21 cellular contexts compared by ENCODE assay signal in genomic region chr7:74218343-74218698, GRCh38. TPM values are rescaled to one million over a fixed set of nuclear protein-coding genes. Genes with fewer than 3 reads are reported as not detected.
DNase-seq lines count a peak whose midpoint lies in the region; ATAC-seq and TF ChIP-seq lines count a peak whose summit lies in the region.
"Had no signal": no experiment of that assay in that cellular context is flagged by ENCODE, and none has a peak within 500 bp of the region (broad histone marks: within the 10 kb centered on the region; RNA-seq: fewer than 3 reads in every experiment).

No MANE protein-coding gene starts in this region.

- H3K4me1 ChIP-seq in HEK293 (ENCODE audit: control insufficient read depth, insufficient read depth, low read length), result no peaks in the 10 kb centered on the region
- H3K4me1 ChIP-seq: neural progenitor cell had no signal

- intact Hi-C loops in activated T-helper 2 cell treated with anti-CD3 and anti-CD28 coated beads, Interferon-gamma antibody, Interleukin-2, Interleukin-4, amounts not matched to agents 10 μg/mL and 5 μg/mL and 100 μg/mL, durations not matched to agents 14 hours and 24 hours and 36 hours (cut with micrococcal nuclease), result no loop called here
- intact Hi-C loops in natural killer cell (cut with micrococcal nuclease) (no loop called here), dorsolateral prefrontal cortex (cut with DNase I) (no loop called here)

- no peaks in the 10 kb centered on the region for H3K27me3 ChIP-seq in dorsolateral prefrontal cortex
- H3K27me3 ChIP-seq: neural progenitor cell had no signal

- no peaks in the 10 kb centered on the region for H3K9me3 Mint-ChIP-seq in T-helper 1 cell treated with Interleukin-12 subunit alpha and Interleukin-12 subunit beta and Interleukin-4 antibody, amounts not matched to agents 30 μg/mL and 1 μg/mL, for 36 hours
- no peaks in the 10 kb centered on the region for H3K9me3 Mint-ChIP-seq in activated T-helper 2 cell treated with anti-CD3 and anti-CD28 coated beads, Interferon-gamma antibody, Interleukin-2, Interleukin-4, amounts not matched to agents 10 μg/mL and 5 μg/mL and 100 μg/mL, durations not matched to agents 14 hours and 24 hours and 36 hours
- no peaks in the 10 kb centered on the region for H3K9me3 Mint-ChIP-seq in natural killer cell
- H3K9me3 Mint-ChIP-seq: mesothelial cell of epicardium, neural progenitor cell had no signal

- H3K4me1 Mint-ChIP-seq in T-helper 1 cell treated with Interleukin-12 subunit alpha and Interleukin-12 subunit beta and Interleukin-4 antibody, amounts not matched to agents 30 μg/mL and 1 μg/mL, for 36 hours (ENCODE audit: low read depth), result peaks cover 22% of the 10 kb centered on the region
- H3K4me1 Mint-ChIP-seq in activated T-helper 2 cell treated with anti-CD3 and anti-CD28 coated beads, Interferon-gamma antibody, Interleukin-2, Interleukin-4, amounts not matched to agents 10 μg/mL and 5 μg/mL and 100 μg/mL, durations not matched to agents 14 hours and 24 hours and 36 hours (ENCODE audit: low read depth), result peaks cover 21% of the 10 kb centered on the region
- peaks cover 33 to 55% of the 10 kb centered on the region in 2 donors for H3K4me1 Mint-ChIP-seq in natural killer cell
- H3K4me1 Mint-ChIP-seq: mesothelial cell of epicardium had no signal

- CTCF ChIA-PET in HEK293 (lab: Yijun Ruan, JAX), result interaction anchor here (0.7 to 1.1 kb wide), 2 partner anchors 11 to 182 kb away, joined by 3 to 6 read pairs; no protein-coding TSS in a partner anchor

- POLR2A ChIA-PET in HEK293 (lab: Yijun Ruan, JAX), result no interaction called here

- H3K4me3 ChIP-seq in HEK293 (ENCODE audit: low read depth, low read length) (no peak overlapping the region), dorsolateral prefrontal cortex (no peak overlapping the region)
- H3K4me3 ChIP-seq: neural progenitor cell, skin epidermis had no signal

- no peaks in the 10 kb centered on the region for H3K27me3 Mint-ChIP-seq in T-helper 1 cell treated with Interleukin-12 subunit alpha and Interleukin-12 subunit beta and Interleukin-4 antibody, amounts not matched to agents 30 μg/mL and 1 μg/mL, for 36 hours (ENCODE audit: low read depth)
- H3K27me3 Mint-ChIP-seq in activated T-helper 2 cell treated with anti-CD3 and anti-CD28 coated beads, Interferon-gamma antibody, Interleukin-2, Interleukin-4, amounts not matched to agents 10 μg/mL and 5 μg/mL and 100 μg/mL, durations not matched to agents 14 hours and 24 hours and 36 hours (ENCODE audit: low read depth), result no peaks in the 10 kb centered on the region
- no peaks in the 10 kb centered on the region for H3K27me3 Mint-ChIP-seq in natural killer cell (ENCODE audit: low read depth in 2 of 2)
- H3K27me3 Mint-ChIP-seq: activated naive CD8-positive, alpha-beta T cell treated with anti-CD3 and anti-CD28 coated beads for 36 hours; progenitor cell of endocrine pancreas had no signal

- H3K36me3 Mint-ChIP-seq in T-helper 1 cell treated with Interleukin-12 subunit alpha and Interleukin-12 subunit beta and Interleukin-4 antibody, amounts not matched to agents 30 μg/mL and 1 μg/mL, for 36 hours (ENCODE audit: low read depth), result peaks cover 7% of the 10 kb centered on the region
- peaks cover 19% of the 10 kb centered on the region for H3K36me3 Mint-ChIP-seq in activated T-helper 2 cell treated with anti-CD3 and anti-CD28 coated beads, Interferon-gamma antibody, Interleukin-2, Interleukin-4, amounts not matched to agents 10 μg/mL and 5 μg/mL and 100 μg/mL, durations not matched to agents 14 hours and 24 hours and 36 hours (ENCODE audit: low read depth)
- H3K36me3 Mint-ChIP-seq in natural killer cell, result no peaks in the 10 kb centered on the region
- H3K36me3 Mint-ChIP-seq: mesothelial cell of epicardium, neural progenitor cell had no signal

- H3K27ac Mint-ChIP-seq in T-helper 1 cell treated with Interleukin-12 subunit alpha and Interleukin-12 subunit beta and Interleukin-4 antibody, amounts not matched to agents 30 μg/mL and 1 μg/mL, for 36 hours, result peak overlapping the region; percentile 87
- H3K27ac Mint-ChIP-seq in activated T-helper 2 cell treated with anti-CD3 and anti-CD28 coated beads, Interferon-gamma antibody, Interleukin-2, Interleukin-4, amounts not matched to agents 10 μg/mL and 5 μg/mL and 100 μg/mL, durations not matched to agents 14 hours and 24 hours and 36 hours, result peak overlapping the region; percentile 79
- peak overlapping the region; percentile 83 to 86 for H3K27ac Mint-ChIP-seq in natural killer cell
- H3K27ac Mint-ChIP-seq: mesothelial cell of epicardium, progenitor cell of endocrine pancreas had no signal

- ATAC-seq in natural killer cell (no peak), GM19397 (IDR thresholded peaks at IDR 0.05; ENCODE audit: unreplicated experiment) (no peak)

- no peak for DNase-seq in T-helper 1 cell
- no peak for DNase-seq in activated T-helper 2 cell treated with anti-CD3 and anti-CD28 coated beads, Interferon-gamma antibody, Interleukin-2, Interleukin-4, amounts not matched to agents 10 μg/mL and 5 μg/mL and 100 μg/mL, durations not matched to agents 14 hours and 24 hours and 36 hours (ENCODE audit: low spot score)
- DNase-seq in natural killer cell, result no peak
- DNase-seq in DMS153 treated with DMSO at 0.1 percent for 48 hours (lab: John Stamatoyannopoulos, UW; ENCODE audit: unreplicated experiment), result no peak
- no peak for DNase-seq in dorsolateral prefrontal cortex
- DNase-seq: 8988T; activated CD4-positive, alpha-beta T cell treated with anti-CD3 and anti-CD28 coated beads, Interleukin-2, amount 50 U/mL, for 48 hours; activated naive CD8-positive, alpha-beta T cell treated with anti-CD3 and anti-CD28 coated beads for 36 hours; activated T-cell treated with anti-CD3 and anti-CD28 coated beads, Interleukin-2, amount 50 U/mL, for 48 hours; Caco-2; EL; NCI-H1105 treated with DMSO at 0.1 percent for 48 hours; NCI-H510A treated with DMSO at 0.1 percent for 48 hours; NK-92 treated with Interleukin-12 subunit alpha and Interleukin-12 subunit beta, amount 100 ng/mL, for 24 hours had no signal

- H3K4me3 Mint-ChIP-seq in T-helper 1 cell treated with Interleukin-12 subunit alpha and Interleukin-12 subunit beta and Interleukin-4 antibody, amounts not matched to agents 30 μg/mL and 1 μg/mL, for 36 hours, result peak overlapping the region; percentile 53
- no peak overlapping the region for H3K4me3 Mint-ChIP-seq in activated T-helper 2 cell treated with anti-CD3 and anti-CD28 coated beads, Interferon-gamma antibody, Interleukin-2, Interleukin-4, amounts not matched to agents 10 μg/mL and 5 μg/mL and 100 μg/mL, durations not matched to agents 14 hours and 24 hours and 36 hours (ENCODE audit: low read depth)
- peak overlapping the region; percentile 55 for H3K4me3 Mint-ChIP-seq in natural killer cell
- H3K4me3 Mint-ChIP-seq: activated naive CD8-positive, alpha-beta T cell treated with anti-CD3 and anti-CD28 coated beads for 36 hours; mesothelial cell of epicardium; neural progenitor cell had no signal

- no peaks in the 10 kb centered on the region for H3K9me3 ChIP-seq in HEK293 (ENCODE audit: control insufficient read depth, insufficient read depth, low read depth, low read length)
- H3K9me3 ChIP-seq: Caco-2 had no signal

- H3K36me3 ChIP-seq in HEK293 (ENCODE audit: control insufficient read depth in 2 of 2, insufficient read depth in 1 of 2, low read length in 2 of 2), result no peaks in the 10 kb centered on the region
- H3K36me3 ChIP-seq: neural progenitor cell had no signal

- no peak overlapping the region for H3K27ac ChIP-seq in HEK293 (ENCODE audit: extremely low read depth, low read depth, low read length)
- peak overlapping the region in 6 of 59 donors; percentile 6 to 71 (median 37) for H3K27ac ChIP-seq in dorsolateral prefrontal cortex
- H3K27ac ChIP-seq: neural progenitor cell had no signal

- TF ChIP-seq CTCF in HEK293 (tag by site-specific recombination; IDR thresholded peaks at IDR 0.05) (no peak), natural killer cell (IDR thresholded peaks at IDR 0.05) (no peak), dorsolateral prefrontal cortex (IDR thresholded peaks at IDR 0.05 in 54 of 56, conservative IDR thresholded peaks at IDR 0.05 in 2 of 56; ENCODE audit: low read depth in 1 of 56, partially characterized antibody in 56 of 56) (no peak)

TF ChIP-seq in HEK293, 187 proteins besides CTCF, POLR2A, EP300 and RAD21 (continues in another document):
- TF ChIP-seq KLF8 (tag by site-specific recombination; IDR thresholded peaks at IDR 0.05), result 0 out of 2 replicates have a peak, but pooled peaks have one; percentile 21
- no peak for TF ChIP-seq ZFP37 (tag by site-specific recombination; IDR thresholded peaks at IDR 0.05)

RNA-seq across cellular contexts. Expression of gene LAT2, which starts 8.5 kb away (rescaled TPM):
- total RNA-seq in activated T-helper 2 cell treated with anti-CD3 and anti-CD28 coated beads, Interferon-gamma antibody, Interleukin-2, Interleukin-4, amounts not matched to agents 10 μg/mL and 5 μg/mL and 100 μg/mL, durations not matched to agents 14 hours and 24 hours and 36 hours, result 20.2 and 22.2 TPM in 2 replicates
- 100 to 1,000 TPM; 124 to 163 (median 145) TPM for total RNA-seq in natural killer cell
- total RNA-seq in dorsolateral prefrontal cortex, result 10 to 100 TPM in 67 of 120 experiments, 1 to 10 TPM in 53; 1.2 to 28.5 (median 10.6) TPM

RNA-seq across cellular contexts. Expression of gene RFC2, which starts 35.9 kb away (rescaled TPM):
- 82.9 and 85.2 TPM in 2 replicates for total RNA-seq in activated T-helper 2 cell treated with anti-CD3 and anti-CD28 coated beads, Interferon-gamma antibody, Interleukin-2, Interleukin-4, amounts not matched to agents 10 μg/mL and 5 μg/mL and 100 μg/mL, durations not matched to agents 14 hours and 24 hours and 36 hours
- total RNA-seq in natural killer cell, result 10 to 100 TPM; 16.9 to 26.5 (median 20.5) TPM
- total RNA-seq in dorsolateral prefrontal cortex, result 10 to 100 TPM; 10.9 to 31.7 (median 19.3) TPM

RNA-seq across cellular contexts. Expression of gene EIF4H, which starts 44.2 kb away (rescaled TPM):
- total RNA-seq in activated T-helper 2 cell treated with anti-CD3 and anti-CD28 coated beads, Interferon-gamma antibody, Interleukin-2, Interleukin-4, amounts not matched to agents 10 μg/mL and 5 μg/mL and 100 μg/mL, durations not matched to agents 14 hours and 24 hours and 36 hours, result 367 and 372 TPM in 2 replicates
- 100 to 1,000 TPM; 286 to 294 (median 294) TPM for total RNA-seq in natural killer cell
- total RNA-seq in dorsolateral prefrontal cortex, result 100 to 1,000 TPM; 190 to 323 (median 261) TPM
